ENCODE assay signal across 8 cellular contexts in genomic region chr13:95296326-95296939, GRCh38. TPM values are rescaled to one million over a fixed set of nuclear protein-coding genes. Genes with fewer than 3 reads are reported as not detected.
DNase-seq lines count a peak whose midpoint lies in the region; ATAC-seq and TF ChIP-seq lines count a peak whose summit lies in the region.

No MANE protein-coding gene starts in this region.

- H3K9me3 Mint-ChIP-seq in nephron progenitor cell = no peaks in the 10 kb centered on the region

- H3K27me3 ChIP-seq in colonic mucosa = no peaks in the 10 kb centered on the region

- H3K4me3 ChIP-seq in colonic mucosa (no peak overlapping the region), lower leg skin (ENCODE audit: low read depth, poor library complexity, severe bottlenecking) (no peak overlapping the region)

- peaks cover 11% of the 10 kb centered on the region for H3K4me1 ChIP-seq in colonic mucosa

- H3K36me3 ChIP-seq in colonic mucosa = no peaks in the 10 kb centered on the region

- no peak for TF ChIP-seq POLR2A in lower leg skin (IDR thresholded peaks at IDR 0.05)

- DNase-seq in activated gamma-delta T cell treated with Interleukin-2 at 50 U/mL for 16 hours = peak; percentile 10
- DNase-seq in activated gamma-delta T cell (lab: John Stamatoyannopoulos, UW) = no peak
- DNase-seq in RKO (ENCODE audit: low spot score) = peak; percentile 40
- DNase-seq in colonic mucosa = peak; percentile 73
- DNase-seq in nephron progenitor cell = peak; percentile 47
- no peak for DNase-seq in lower leg skin (ENCODE audit: low spot score in 2 of 2)
- DNase-seq in midbrain (lab: John Stamatoyannopoulos, UW) = no peak

- H3K27me3 Mint-ChIP-seq in nephron progenitor cell (ENCODE audit: low read depth, poor library complexity) = peaks cover 7% of the 10 kb centered on the region

- no peak for ATAC-seq in HG03045 (IDR thresholded peaks at IDR 0.05; ENCODE audit: unreplicated experiment)

- TF ChIP-seq CTCF in colonic mucosa (IDR thresholded peaks at IDR 0.05) = peak; percentile 62
- TF ChIP-seq CTCF in nephron progenitor cell (IDR thresholded peaks at IDR 0.05) = peak; percentile 47
- TF ChIP-seq CTCF in lower leg skin (IDR thresholded peaks at IDR 0.05) = no peak

- H3K9me3 ChIP-seq in colonic mucosa = no peaks in the 10 kb centered on the region

- H3K27ac ChIP-seq in colonic mucosa = peak overlapping the region; percentile 74

- H3K4me3 Mint-ChIP-seq in nephron progenitor cell = peak overlapping the region; percentile 55

- peaks cover 35% of the 10 kb centered on the region for H3K4me1 Mint-ChIP-seq in nephron progenitor cell

- peak overlapping the region in 1 of 2 donors; percentile 6 for H3K9ac ChIP-seq in colonic mucosa (ENCODE audit: low read depth in 2 of 2, low read length in 2 of 2)

- intact Hi-C loops in colonic mucosa (cut with DNase I) (no loop called here), lower leg skin (cut with DNase I; ENCODE audit: low total_unique reads) (no loop called here)

- H3K27ac Mint-ChIP-seq in nephron progenitor cell = no peak overlapping the region

- 53 to 65% methylated on average over 4 of the region's 4 CpGs for WGBS in lower leg skin, 2 donors

- peaks cover 9% of the 10 kb centered on the region for H3K36me3 Mint-ChIP-seq in nephron progenitor cell (ENCODE audit: low read depth)

RNA-seq across cellular contexts. Expression of gene ABCC4, which starts 4.8 kb away (rescaled TPM):
- total RNA-seq in colonic mucosa (10 to 100 TPM; 11.4 to 14.7 TPM), lower leg skin (10 to 100 TPM in 3 of 4 donors, 1 to 10 TPM in 1; 5.1 to 30.9 (median 11.1) TPM)

Comparison
In these comparisons a context has a peak if more than half of its experiments do, and no peak if none do; other contexts are left out.
1. DNase-seq: peak in activated gamma-delta T cell treated with Interleukin-2 at 50 U/mL for 16 hours (single experiment), RKO (single experiment), colonic mucosa (single experiment) and nephron progenitor cell (single experiment); none in activated gamma-delta T cell (single experiment), lower leg skin (0 of 2) and midbrain (single experiment).
2. CTCF ChIP-seq: peak in colonic mucosa (single experiment) and nephron progenitor cell (single experiment); none in lower leg skin (0 of 3).